ENCODE assay signal across 32 cellular contexts in genomic region chr6:81237226-81237625, GRCh38.
"Had no signal": no experiment of that assay in that cellular context is flagged by ENCODE, and none has a peak within 500 bp of the region (broad histone marks: within the 10 kb centered on the region; RNA-seq: fewer than 3 reads in every experiment).

No MANE protein-coding gene starts in this region.

- H3K27ac ChIP-seq: brain microvascular endothelial cell, cardiac muscle cell, PC-9, WERI-Rb-1 had no signal

- H3K9me3 Mint-ChIP-seq: activated CD4-positive, alpha-beta memory T cell treated with anti-CD3 and anti-CD28 coated beads, Interleukin-2, amount 10 ng/mL, durations not matched to agents 7 days and 5 days; activated naive CD4-positive, alpha-beta T cell treated with anti-CD3 and anti-CD28 coated beads, Interleukin-2, amount 10 ng/mL, durations not matched to agents 7 days and 5 days; activated naive CD8-positive, alpha-beta T cell treated with anti-CD3 and anti-CD28 coated beads, Interleukin-2, amount 50 U/mL, for 24 hours had no signal

- H3K36me3 Mint-ChIP-seq: activated CD8-positive, alpha-beta memory T cell treated with anti-CD3 and anti-CD28 coated beads, Interleukin-2, amount 10 ng/mL, durations not matched to agents 7 days and 5 days; activated naive CD4-positive, alpha-beta T cell treated with anti-CD3 and anti-CD28 coated beads, Interleukin-2, amount 10 ng/mL, durations not matched to agents 7 days and 5 days; activated naive CD8-positive, alpha-beta T cell had no signal

- H3K27me3 Mint-ChIP-seq: activated CD4-positive, alpha-beta memory T cell treated with anti-CD3 and anti-CD28 coated beads, Interleukin-2, amount 10 ng/mL, durations not matched to agents 7 days and 5 days; activated CD8-positive, alpha-beta memory T cell treated with anti-CD3 and anti-CD28 coated beads, Interleukin-2, amount 10 ng/mL, durations not matched to agents 7 days and 5 days; activated naive CD4-positive, alpha-beta T cell treated with anti-CD3 and anti-CD28 coated beads, Interleukin-2, amount 10 ng/mL, durations not matched to agents 7 days and 5 days; activated naive CD8-positive, alpha-beta T cell; activated naive CD8-positive, alpha-beta T cell treated with anti-CD3 and anti-CD28 coated beads, Interleukin-2, amount 50 U/mL, for 24 hours; central memory CD8-positive, alpha-beta T cell had no signal

- DNase-seq: activated CD4-positive, alpha-beta memory T cell treated with anti-CD3 and anti-CD28 coated beads, Interleukin-2, amount 10 ng/mL, durations not matched to agents 7 days and 5 days; activated CD4-positive, alpha-beta T cell treated with anti-CD3 and anti-CD28 coated beads for 1 hour; activated CD4-positive, alpha-beta T cell treated with anti-CD3 and anti-CD28 coated beads for 48 hours; activated CD4-positive, CD25-positive, alpha-beta regulatory T cell; activated CD8-positive, alpha-beta memory T cell treated with anti-CD3 and anti-CD28 coated beads for 24 hours; activated CD8-positive, alpha-beta memory T cell treated with anti-CD3 and anti-CD28 coated beads, Interleukin-2, amount 10 ng/mL, durations not matched to agents 7 days and 5 days; activated CD8-positive, alpha-beta memory T cell treated with anti-CD3 and anti-CD28 coated beads, Interleukin-2, amount 50 U/mL, for 48 hours; activated effector memory CD4-positive, alpha-beta T cell treated with Interleukin-2 at 50 U/mL for 16 hours; activated naive CD4-positive, alpha-beta T cell treated with anti-CD3 and anti-CD28 coated beads, Interleukin-2, amount 10 ng/mL, durations not matched to agents 7 days and 5 days; activated naive CD8-positive, alpha-beta T cell treated with anti-CD3 and anti-CD28 coated beads, Interleukin-2, amount 50 U/mL, for 24 hours; activated T-cell treated with anti-CD3 and anti-CD28 coated beads, Interleukin-2, amount 50 U/mL, for 48 hours; amniotic stem cell; aorta; brain microvascular endothelial cell; Karpas-422; NCI-H1105; NCI-H1417 treated with DMSO at 0.1 percent for 48 hours; NCI-H1930; NCI-H510A; NCI-H526; NCI-H748 treated with DMSO at 0.1 percent for 48 hours; NK-92 treated with Interleukin-12 subunit alpha and Interleukin-12 subunit beta, amount 100 ng/mL, for 24 hours; PC-9; Right ventricle myocardium superior; SW 1271; T-helper 1 cell; T-helper 2 cell; T-helper 9 cell; WERI-Rb-1 had no signal

- H3K27ac Mint-ChIP-seq: activated CD4-positive, alpha-beta memory T cell treated with anti-CD3 and anti-CD28 coated beads, Interleukin-2, amount 10 ng/mL, durations not matched to agents 7 days and 5 days; activated CD8-positive, alpha-beta memory T cell treated with anti-CD3 and anti-CD28 coated beads, Interleukin-2, amount 10 ng/mL, durations not matched to agents 7 days and 5 days; activated naive CD4-positive, alpha-beta T cell treated with anti-CD3 and anti-CD28 coated beads, Interleukin-2, amount 10 ng/mL, durations not matched to agents 7 days and 5 days; activated naive CD8-positive, alpha-beta T cell; activated naive CD8-positive, alpha-beta T cell treated with anti-CD3 and anti-CD28 coated beads, Interleukin-2, amount 50 U/mL, for 24 hours had no signal

- H3K27me3 ChIP-seq: brain microvascular endothelial cell, cardiac muscle cell had no signal

- H3K4me3 Mint-ChIP-seq: activated CD4-positive, alpha-beta memory T cell treated with anti-CD3 and anti-CD28 coated beads, Interleukin-2, amount 10 ng/mL, durations not matched to agents 7 days and 5 days; activated CD8-positive, alpha-beta memory T cell treated with anti-CD3 and anti-CD28 coated beads, Interleukin-2, amount 10 ng/mL, durations not matched to agents 7 days and 5 days; activated naive CD4-positive, alpha-beta T cell treated with anti-CD3 and anti-CD28 coated beads, Interleukin-2, amount 10 ng/mL, durations not matched to agents 7 days and 5 days; activated naive CD8-positive, alpha-beta T cell; activated naive CD8-positive, alpha-beta T cell treated with anti-CD3 and anti-CD28 coated beads, Interleukin-2, amount 50 U/mL, for 24 hours; central memory CD8-positive, alpha-beta T cell had no signal

- ATAC-seq: activated CD8-positive, alpha-beta memory T cell treated with anti-CD3 and anti-CD28 coated beads, Interleukin-2, amount 10 ng/mL, durations not matched to agents 7 days and 5 days; activated naive CD8-positive, alpha-beta T cell treated with anti-CD3 and anti-CD28 coated beads, Interleukin-2, amount 50 U/mL, for 24 hours had no signal

- H2AFZ ChIP-seq: PC-9 had no signal

- H3K36me3 ChIP-seq: brain microvascular endothelial cell, cardiac muscle cell, WERI-Rb-1 had no signal

- H3K4me2 ChIP-seq: PC-9 had no signal

- H3K4me1 Mint-ChIP-seq: activated CD4-positive, alpha-beta memory T cell treated with anti-CD3 and anti-CD28 coated beads, Interleukin-2, amount 10 ng/mL, durations not matched to agents 7 days and 5 days; activated CD8-positive, alpha-beta memory T cell treated with anti-CD3 and anti-CD28 coated beads, Interleukin-2, amount 10 ng/mL, durations not matched to agents 7 days and 5 days; activated naive CD4-positive, alpha-beta T cell treated with anti-CD3 and anti-CD28 coated beads, Interleukin-2, amount 10 ng/mL, durations not matched to agents 7 days and 5 days; activated naive CD8-positive, alpha-beta T cell treated with anti-CD3 and anti-CD28 coated beads, Interleukin-2, amount 50 U/mL, for 24 hours; central memory CD8-positive, alpha-beta T cell had no signal

- H3K4me3 ChIP-seq: cardiac muscle cell, PC-9 had no signal
